ENCODE assay signal across 8 cellular contexts in genomic region chr6:143677891-143678737, GRCh38. TPM values are rescaled to one million over a fixed set of nuclear protein-coding genes. Genes with fewer than 3 reads are reported as not detected.
DNase-seq lines count a peak whose midpoint lies in the region; ATAC-seq, FAIRE-seq and TF ChIP-seq lines count a peak whose summit lies in the region.

Gene PHACTR2, plus strand, starts transcription at chr6:143677965. Its CDS starts 199 bp downstream, at chr6:143678164.

- H2AFZ ChIP-seq in astrocyte (ENCODE audit: low read depth, low read length): peak within 1 kb of the TSS; percentile 44
- H2AFZ ChIP-seq in parathyroid adenoma: peak within 1 kb of the TSS; percentile 9

- H3K9me3 ChIP-seq in T-helper 17 cell (ENCODE audit: control insufficient read depth, low read length, poor library complexity, severe bottlenecking) (peaks cover 2% of the 10 kb centered on the region), astrocyte (ENCODE audit: insufficient read depth, low read depth, low read length) (peaks cover 4% of the 10 kb centered on the region), parathyroid adenoma (ENCODE audit: control insufficient read depth, low read length) (no peaks in the 10 kb centered on the region)

- no peaks in the 10 kb centered on the region for H3K27me3 Mint-ChIP-seq in T-helper 17 cell
- no peaks in the 10 kb centered on the region for H3K27me3 Mint-ChIP-seq in astrocyte (ENCODE audit: low read depth, unreplicated experiment)
- no peaks in the 10 kb centered on the region for H3K27me3 Mint-ChIP-seq in type B pancreatic cell

- no peak within 1 kb of the TSS for H3K27ac Mint-ChIP-seq in T-helper 17 cell
- H3K27ac Mint-ChIP-seq in astrocyte (ENCODE audit: unreplicated experiment): peak within 1 kb of the TSS; percentile 74
- peak within 1 kb of the TSS; percentile 91 for H3K27ac Mint-ChIP-seq in type B pancreatic cell

- H3K4me1 ChIP-seq in astrocyte (ENCODE audit: insufficient read depth, low read length) (peaks cover 24% of the 10 kb centered on the region), parathyroid adenoma (peaks cover 7% of the 10 kb centered on the region)

- FAIRE-seq in astrocyte (lab: Jason Lieb, UNC): peak; percentile 39

- intact Hi-C loops in left cardiac atrium (cut with DNase I): no loop called here

- H3K9ac ChIP-seq in astrocyte (ENCODE audit: low read length) (peak within 1 kb of the TSS; percentile 90), parathyroid adenoma (no peak within 1 kb of the TSS)

- peak within 1 kb of the TSS; percentile 76 for H3K4me3 Mint-ChIP-seq in T-helper 17 cell
- H3K4me3 Mint-ChIP-seq in astrocyte (ENCODE audit: unreplicated experiment): peak within 1 kb of the TSS; percentile 94
- peak within 1 kb of the TSS; percentile 93 for H3K4me3 Mint-ChIP-seq in type B pancreatic cell

- DNase-seq in COLO829 (ENCODE audit: low spot score) (peak; percentile 33), HPDE6-E6E7 (ENCODE audit: extremely low spot score) (peak; percentile 51), T-helper 17 cell (peak; percentile 15 to 39 (median 27)), astrocyte (ENCODE audit: low read depth) (peak; percentile 73), left cardiac atrium (peak; percentile 84), type B pancreatic cell (ENCODE audit: extremely low spot score, unreplicated experiment) (peak; percentile 76), NCI-H187 treated with DMSO at 0.1 percent for 48 hours (lab: John Stamatoyannopoulos, UW) (no peak)

- H3K36me3 ChIP-seq in astrocyte (ENCODE audit: insufficient read depth, low read length): no peaks in the 10 kb centered on the region
- no peaks in the 10 kb centered on the region for H3K36me3 ChIP-seq in parathyroid adenoma (ENCODE audit: control insufficient read depth, insufficient read depth, low read length)

- H3K27ac ChIP-seq in astrocyte (ENCODE audit: low read depth, low read length) (peak within 1 kb of the TSS; percentile 86), parathyroid adenoma (peak within 1 kb of the TSS; percentile 63)

- peak within 1 kb of the TSS; percentile 94 for H3K4me3 ChIP-seq in astrocyte (ENCODE audit: insufficient read depth, low read depth, low read length)
- H3K4me3 ChIP-seq in parathyroid adenoma (ENCODE audit: low read depth, low read length): peak within 1 kb of the TSS; percentile 60

- ATAC-seq in T-helper 17 cell (peak; percentile 88), left cardiac atrium (peak; percentile 94 to 95)

- peaks cover 24% of the 10 kb centered on the region for H3K4me1 Mint-ChIP-seq in T-helper 17 cell
- H3K4me1 Mint-ChIP-seq in astrocyte (ENCODE audit: low read depth, unreplicated experiment): peaks cover 33% of the 10 kb centered on the region
- peaks cover 51% of the 10 kb centered on the region for H3K4me1 Mint-ChIP-seq in type B pancreatic cell (ENCODE audit: unreplicated experiment)

- H4K20me1 ChIP-seq in astrocyte (ENCODE audit: insufficient read depth, low read length): no peaks in the 10 kb centered on the region

- TF ChIP-seq CTCF in astrocyte (IDR thresholded peaks at IDR 0.05; ENCODE audit: insufficient read depth, low read depth, low read length) (no peak), parathyroid adenoma (IDR thresholded peaks at IDR 0.05) (no peak), type B pancreatic cell (conservative IDR thresholded peaks at IDR 0.05) (no peak)

- no peaks in the 10 kb centered on the region for H3K27me3 ChIP-seq in astrocyte (ENCODE audit: insufficient read depth, low read length)
- no peaks in the 10 kb centered on the region for H3K27me3 ChIP-seq in parathyroid adenoma (ENCODE audit: control insufficient read depth, insufficient read depth, low read length)

- H3K4me2 ChIP-seq in astrocyte (ENCODE audit: low read length) (peak within 1 kb of the TSS; percentile 96), parathyroid adenoma (ENCODE audit: low read length) (peak within 1 kb of the TSS; percentile 69)

- H3K9me3 Mint-ChIP-seq in astrocyte (ENCODE audit: unreplicated experiment) (peaks cover 7% of the 10 kb centered on the region), type B pancreatic cell (no peaks in the 10 kb centered on the region)

- H3K36me3 Mint-ChIP-seq in T-helper 17 cell (ENCODE audit: low read depth) (peaks cover 2% of the 10 kb centered on the region), astrocyte (ENCODE audit: low read depth, unreplicated experiment) (peaks cover 6% of the 10 kb centered on the region), type B pancreatic cell (peaks cover 5% of the 10 kb centered on the region)

- H3K79me2 ChIP-seq in astrocyte (ENCODE audit: insufficient read depth, low read length) (peaks cover 49% of the 10 kb centered on the region), parathyroid adenoma (peaks cover 24% of the 10 kb centered on the region)

RNA-seq across cellular contexts. Expression of gene PHACTR2, which starts in this region (rescaled TPM):
- 10 to 100 TPM; 66.1 to 66.3 TPM for total RNA-seq in T-helper 17 cell
- 32.7 and 44.7 TPM in 2 replicates for total RNA-seq in astrocyte
- 10 to 100 TPM; 53.9 to 56.7 TPM for total RNA-seq in left cardiac atrium
- total RNA-seq in type B pancreatic cell (ENCODE audit: low replicate concordance): 59.2 and 69.9 TPM in 2 replicates
